Comparison of ENCODE assay signal across 1 cellular context in the genomic region with DNA sequence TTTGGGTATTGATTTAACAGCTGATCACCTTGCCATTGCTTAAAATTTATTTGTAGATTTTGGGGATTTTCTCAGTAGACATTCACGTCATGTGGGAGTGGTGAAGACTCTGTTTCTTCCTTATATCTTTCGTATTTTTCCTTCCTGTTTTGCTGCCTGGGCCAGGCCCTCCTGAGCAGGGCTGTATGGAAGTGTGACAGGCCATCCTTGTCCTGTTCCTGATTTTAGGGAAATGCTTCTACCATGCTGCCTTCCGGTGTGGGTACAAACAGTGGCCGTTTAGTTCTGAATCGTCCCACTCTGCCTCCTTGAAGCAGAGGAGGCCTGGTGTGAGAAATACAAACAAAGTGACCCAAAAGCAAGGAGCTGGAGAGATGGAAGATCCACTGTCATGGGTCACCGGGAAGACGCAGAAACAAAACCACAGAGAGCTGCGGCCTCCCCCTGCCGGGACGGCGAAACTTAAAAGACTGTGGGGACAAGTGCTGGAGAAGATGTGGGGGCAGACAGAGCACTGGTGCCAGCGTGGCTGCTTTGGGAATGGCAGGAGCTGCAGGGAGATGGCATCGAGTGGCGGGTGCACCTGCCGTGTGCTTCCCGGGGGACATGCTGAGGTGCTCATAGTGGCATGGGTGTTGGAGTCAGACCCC.
TF ChIP-seq lines count a peak whose summit lies in the region.

No MANE protein-coding gene starts in this region.

TF ChIP-seq in K562, 482 proteins besides CTCF, POLR2A, EP300 and RAD21:
- TF ChIP-seq, protein P1, sequence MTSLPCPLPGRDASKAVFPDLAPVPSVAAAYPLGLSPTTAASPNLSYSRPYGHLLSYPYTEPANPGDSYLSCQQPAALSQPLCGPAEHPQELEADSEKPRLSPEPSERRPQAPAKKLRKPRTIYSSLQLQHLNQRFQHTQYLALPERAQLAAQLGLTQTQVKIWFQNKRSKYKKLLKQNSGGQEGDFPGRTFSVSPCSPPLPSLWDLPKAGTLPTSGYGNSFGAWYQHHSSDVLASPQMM (CRISPR knock-in tag; IDR thresholded peaks at IDR 0.05), result no peak
- TF ChIP-seq DACH1 (IDR thresholded peaks at IDR 0.05; ENCODE audit: partially characterized antibody), result peak; percentile 37
- no peak for TF ChIP-seq TAF7 (tag; IDR thresholded peaks at IDR 0.05)
